31 cellular contexts compared by ENCODE assay signal in the genomic region with DNA sequence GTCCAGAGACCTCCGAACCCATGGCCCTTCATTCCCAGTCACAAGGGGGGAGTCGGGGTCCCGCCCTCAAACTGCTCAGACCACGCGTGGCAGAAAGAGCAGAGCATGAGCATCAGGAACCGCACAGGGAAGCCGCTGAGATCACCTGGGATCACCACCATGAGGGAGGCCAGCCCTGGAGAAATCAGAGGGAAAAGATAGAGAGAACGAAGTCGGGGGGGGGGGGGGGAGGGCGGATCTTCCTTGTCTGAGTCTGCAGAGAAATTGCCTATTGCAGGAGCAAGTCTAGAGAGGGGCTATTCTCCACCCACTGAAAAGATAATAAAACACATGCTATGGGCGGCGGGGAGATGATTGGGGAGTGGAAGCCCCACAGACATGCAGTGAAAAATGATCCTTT. TPM values are rescaled to one million over a fixed set of nuclear protein-coding genes. Genes with fewer than 3 reads are reported as not detected.
DNase-seq lines count a peak whose midpoint lies in the region; ATAC-seq and TF ChIP-seq lines count a peak whose summit lies in the region.
"Had no signal": no experiment of that assay in that cellular context is flagged by ENCODE, and none has a peak within 500 bp of the region (broad histone marks: within the 10 kb centered on the region; RNA-seq: fewer than 3 reads in every experiment).

No MANE protein-coding gene starts in this region.

- peaks cover 76% of the 10 kb centered on the region for H3K27me3 Mint-ChIP-seq in brain
- H3K27me3 Mint-ChIP-seq in activated T-helper 2 cell treated with anti-CD3 and anti-CD28 coated beads, Interferon-gamma antibody, Interleukin-2, Interleukin-4, amounts not matched to agents 10 μg/mL and 5 μg/mL and 100 μg/mL, durations not matched to agents 14 hours and 24 hours and 36 hours (ENCODE audit: low read depth): peaks cover 19% of the 10 kb centered on the region

- H3K27me3 ChIP-seq in iPS-18a (ENCODE audit: control insufficient read depth, insufficient read depth, low read length) (peaks cover 66% of the 10 kb centered on the region), parathyroid adenoma (ENCODE audit: control insufficient read depth, insufficient read depth, low read length) (peaks cover 4% of the 10 kb centered on the region)
- H3K27me3 ChIP-seq: ascending aorta had no signal

- peak overlapping the region; percentile 0 for H3K4me2 ChIP-seq in parathyroid adenoma (ENCODE audit: low read length)

- H3K36me3 Mint-ChIP-seq in brain: no peaks in the 10 kb centered on the region
- no peaks in the 10 kb centered on the region for H3K36me3 Mint-ChIP-seq in activated T-helper 2 cell treated with anti-CD3 and anti-CD28 coated beads, Interferon-gamma antibody, Interleukin-2, Interleukin-4, amounts not matched to agents 10 μg/mL and 5 μg/mL and 100 μg/mL, durations not matched to agents 14 hours and 24 hours and 36 hours (ENCODE audit: low read depth)
- H3K36me3 Mint-ChIP-seq: activated naive CD8-positive, alpha-beta T cell; stimulated activated memory B cell treated with anti-CD40 and anti-IgM and Interleukin-4, amounts not matched to agents 10 μg/mL and 1 μg/mL and 100 μg/mL, for 72 hours had no signal

- H3K9me3 Mint-ChIP-seq in brain: peaks cover 13 to 73% (median 18%) of the 10 kb centered on the region in 5 experiments
- peaks cover 16% of the 10 kb centered on the region for H3K9me3 Mint-ChIP-seq in activated T-helper 2 cell treated with anti-CD3 and anti-CD28 coated beads, Interferon-gamma antibody, Interleukin-2, Interleukin-4, amounts not matched to agents 10 μg/mL and 5 μg/mL and 100 μg/mL, durations not matched to agents 14 hours and 24 hours and 36 hours
- H3K9me3 Mint-ChIP-seq: activated T-helper 17 cell treated with anti-CD3 and anti-CD28 coated beads, Interleukin-2, amount 50 U/mL, for 72 hours; central memory CD8-positive, alpha-beta T cell had no signal

- no peaks in the 10 kb centered on the region for H3K4me1 ChIP-seq in ES-I3 (ENCODE audit: insufficient read depth, low read length)
- no peaks in the 10 kb centered on the region for H3K4me1 ChIP-seq in iPS-18a (ENCODE audit: control insufficient read depth, low read depth, low read length)
- no peaks in the 10 kb centered on the region for H3K4me1 ChIP-seq in parathyroid adenoma
- H3K4me1 ChIP-seq: ascending aorta had no signal

- peak overlapping the region; percentile 45 for H3K4me3 ChIP-seq in iPS-18a (ENCODE audit: low read length)
- no peak overlapping the region for H3K4me3 ChIP-seq in parathyroid adenoma (ENCODE audit: low read depth, low read length)
- H3K4me3 ChIP-seq: ascending aorta, GM12878 had no signal

- ATAC-seq in HG02938 (IDR thresholded peaks at IDR 0.05; ENCODE audit: unreplicated experiment) (no peak), HG03378 (IDR thresholded peaks at IDR 0.05; ENCODE audit: unreplicated experiment) (no peak)
- ATAC-seq: activated T-helper 17 cell treated with anti-CD3 and anti-CD28 coated beads, Interleukin-2, amount 50 U/mL, for 72 hours; GM12878; lower lobe of right lung; SK-N-SH treated with all-trans-retinoic acid at 6 μM for 48 hours; stimulated activated memory B cell treated with anti-CD40 and anti-IgM and Interleukin-4, amounts not matched to agents 10 μg/mL and 1 μg/mL and 100 μg/mL, for 72 hours had no signal

- no peak overlapping the region for H2AFZ ChIP-seq in parathyroid adenoma

- peak overlapping the region in 3 of 5 experiments; percentile 84 to 90 (median 86) for H3K4me3 Mint-ChIP-seq in brain
- no peak overlapping the region for H3K4me3 Mint-ChIP-seq in activated T-helper 2 cell treated with anti-CD3 and anti-CD28 coated beads, Interferon-gamma antibody, Interleukin-2, Interleukin-4, amounts not matched to agents 10 μg/mL and 5 μg/mL and 100 μg/mL, durations not matched to agents 14 hours and 24 hours and 36 hours (ENCODE audit: low read depth)
- H3K4me3 Mint-ChIP-seq: activated CD4-positive, alpha-beta T cell treated with anti-CD3 and anti-CD28 coated beads, Interleukin-2, amount 10 ng/mL, durations not matched to agents 7 days and 5 days; activated naive CD8-positive, alpha-beta T cell; activated T-helper 17 cell treated with anti-CD3 and anti-CD28 coated beads, Interleukin-2, amount 50 U/mL, for 72 hours; central memory CD8-positive, alpha-beta T cell; stimulated activated memory B cell treated with anti-CD40 and anti-IgM and Interleukin-4, amounts not matched to agents 10 μg/mL and 1 μg/mL and 100 μg/mL, for 72 hours had no signal

- H3K27ac Mint-ChIP-seq in brain: peak overlapping the region in 1 of 5 experiments; percentile 89
- H3K27ac Mint-ChIP-seq in activated T-helper 2 cell treated with anti-CD3 and anti-CD28 coated beads, Interferon-gamma antibody, Interleukin-2, Interleukin-4, amounts not matched to agents 10 μg/mL and 5 μg/mL and 100 μg/mL, durations not matched to agents 14 hours and 24 hours and 36 hours: no peak overlapping the region
- H3K27ac Mint-ChIP-seq: activated naive CD8-positive, alpha-beta T cell; activated T-helper 17 cell treated with anti-CD3 and anti-CD28 coated beads, Interleukin-2, amount 50 U/mL, for 72 hours; stimulated activated memory B cell treated with anti-CD40 and anti-IgM and Interleukin-4, amounts not matched to agents 10 μg/mL and 1 μg/mL and 100 μg/mL, for 72 hours had no signal

- no peak overlapping the region for H3K27ac ChIP-seq in iPS-18a (ENCODE audit: low read length)
- no peak overlapping the region for H3K27ac ChIP-seq in parathyroid adenoma
- H3K27ac ChIP-seq: ascending aorta, lower lobe of right lung, right atrium auricular region had no signal

- no peaks in the 10 kb centered on the region for H3K36me3 ChIP-seq in ES-I3 (ENCODE audit: insufficient read depth, low read length)
- no peaks in the 10 kb centered on the region for H3K36me3 ChIP-seq in iPS-18a (ENCODE audit: control insufficient read depth, low read depth, low read length)
- H3K36me3 ChIP-seq in parathyroid adenoma (ENCODE audit: control insufficient read depth, insufficient read depth, low read length): no peaks in the 10 kb centered on the region
- H3K36me3 ChIP-seq: ascending aorta, lower lobe of right lung, right atrium auricular region had no signal

- H3K9me3 ChIP-seq in ES-I3 (ENCODE audit: control insufficient read depth, insufficient read depth, low read length) (no peaks in the 10 kb centered on the region; the same call in 1 of the 2 replicates), iPS-18a (ENCODE audit: control insufficient read depth, low read depth, low read length) (peaks cover 19% of the 10 kb centered on the region), parathyroid adenoma (ENCODE audit: control insufficient read depth, low read length) (no peaks in the 10 kb centered on the region)
- H3K9me3 ChIP-seq: ascending aorta, lower lobe of right lung, right atrium auricular region had no signal

- intact Hi-C loops in activated T-helper 2 cell treated with anti-CD3 and anti-CD28 coated beads, Interferon-gamma antibody, Interleukin-2, Interleukin-4, amounts not matched to agents 10 μg/mL and 5 μg/mL and 100 μg/mL, durations not matched to agents 14 hours and 24 hours and 36 hours (cut with micrococcal nuclease): no loop called here

- TF ChIP-seq CTCF in brain (conservative IDR thresholded peaks at IDR 0.05) (no peak), parathyroid adenoma (IDR thresholded peaks at IDR 0.05) (no peak)

- no peak for DNase-seq in activated T-helper 2 cell treated with anti-CD3 and anti-CD28 coated beads, Interferon-gamma antibody, Interleukin-2, Interleukin-4, amounts not matched to agents 10 μg/mL and 5 μg/mL and 100 μg/mL, durations not matched to agents 14 hours and 24 hours and 36 hours (ENCODE audit: low spot score)
- no peak for DNase-seq in HUDEP-2 (lab: John Stamatoyannopoulos, UW; ENCODE audit: unreplicated experiment in 76 of 76)
- DNase-seq: ACHN; activated CD4-positive, alpha-beta T cell treated with anti-CD3 and anti-CD28 coated beads, Interleukin-2, amount 10 ng/mL, durations not matched to agents 7 days and 5 days; DND-41; foreskin fibroblast; GOT3; IMR-90; lower lobe of right lung; NCI-H1105; NCI-H2081; occipital lobe; stimulated activated CD4-positive, alpha-beta T cell treated with anti-CD3 and anti-CD28 coated beads, Interleukin-4, amount 100 ng/mL, for 1 hour; T-helper 2 cell had no signal

- H3K4me1 Mint-ChIP-seq in brain: peaks cover 27% of the 10 kb centered on the region
- no peaks in the 10 kb centered on the region for H3K4me1 Mint-ChIP-seq in activated T-helper 2 cell treated with anti-CD3 and anti-CD28 coated beads, Interferon-gamma antibody, Interleukin-2, Interleukin-4, amounts not matched to agents 10 μg/mL and 5 μg/mL and 100 μg/mL, durations not matched to agents 14 hours and 24 hours and 36 hours (ENCODE audit: low read depth)
- H3K4me1 Mint-ChIP-seq: activated CD4-positive, alpha-beta T cell treated with anti-CD3 and anti-CD28 coated beads, Interleukin-2, amount 10 ng/mL, durations not matched to agents 7 days and 5 days; activated T-helper 17 cell treated with anti-CD3 and anti-CD28 coated beads, Interleukin-2, amount 50 U/mL, for 72 hours; central memory CD8-positive, alpha-beta T cell; stimulated activated memory B cell treated with anti-CD40 and anti-IgM and Interleukin-4, amounts not matched to agents 10 μg/mL and 1 μg/mL and 100 μg/mL, for 72 hours had no signal

- no peaks in the 10 kb centered on the region for H3K79me2 ChIP-seq in parathyroid adenoma

- H3K9ac ChIP-seq in ES-I3 (ENCODE audit: low read depth, low read length) (peak overlapping the region; percentile 37; the same call in 1 of the 2 replicates), iPS-18a (ENCODE audit: low read length) (no peak overlapping the region), parathyroid adenoma (no peak overlapping the region)

RNA-seq across cellular contexts. Expression of a gene that starts 0.9 kb away (rescaled TPM):
- 3.0 TPM for polyA plus RNA-seq in brain (ENCODE audit: insufficient read depth, low read depth, low replicate concordance)
- not detected in 2 replicates for total RNA-seq in activated T-helper 2 cell treated with anti-CD3 and anti-CD28 coated beads, Interferon-gamma antibody, Interleukin-2, Interleukin-4, amounts not matched to agents 10 μg/mL and 5 μg/mL and 100 μg/mL, durations not matched to agents 14 hours and 24 hours and 36 hours
- total RNA-seq: activated CD4-positive, alpha-beta T cell treated with anti-CD3 and anti-CD28 coated beads, Interleukin-2, amount 10 ng/mL, durations not matched to agents 7 days and 5 days; activated T-helper 17 cell treated with anti-CD3 and anti-CD28 coated beads, Interleukin-2, amount 50 U/mL, for 72 hours; epithelial cell of proximal tubule; GM12878; IMR-90; OCI-LY7 had no signal
- polyA plus RNA-seq: GM12878, IMR-90, keratinocyte had no signal
